1 cellular context compared by ENCODE assay signal in the genomic region with DNA sequence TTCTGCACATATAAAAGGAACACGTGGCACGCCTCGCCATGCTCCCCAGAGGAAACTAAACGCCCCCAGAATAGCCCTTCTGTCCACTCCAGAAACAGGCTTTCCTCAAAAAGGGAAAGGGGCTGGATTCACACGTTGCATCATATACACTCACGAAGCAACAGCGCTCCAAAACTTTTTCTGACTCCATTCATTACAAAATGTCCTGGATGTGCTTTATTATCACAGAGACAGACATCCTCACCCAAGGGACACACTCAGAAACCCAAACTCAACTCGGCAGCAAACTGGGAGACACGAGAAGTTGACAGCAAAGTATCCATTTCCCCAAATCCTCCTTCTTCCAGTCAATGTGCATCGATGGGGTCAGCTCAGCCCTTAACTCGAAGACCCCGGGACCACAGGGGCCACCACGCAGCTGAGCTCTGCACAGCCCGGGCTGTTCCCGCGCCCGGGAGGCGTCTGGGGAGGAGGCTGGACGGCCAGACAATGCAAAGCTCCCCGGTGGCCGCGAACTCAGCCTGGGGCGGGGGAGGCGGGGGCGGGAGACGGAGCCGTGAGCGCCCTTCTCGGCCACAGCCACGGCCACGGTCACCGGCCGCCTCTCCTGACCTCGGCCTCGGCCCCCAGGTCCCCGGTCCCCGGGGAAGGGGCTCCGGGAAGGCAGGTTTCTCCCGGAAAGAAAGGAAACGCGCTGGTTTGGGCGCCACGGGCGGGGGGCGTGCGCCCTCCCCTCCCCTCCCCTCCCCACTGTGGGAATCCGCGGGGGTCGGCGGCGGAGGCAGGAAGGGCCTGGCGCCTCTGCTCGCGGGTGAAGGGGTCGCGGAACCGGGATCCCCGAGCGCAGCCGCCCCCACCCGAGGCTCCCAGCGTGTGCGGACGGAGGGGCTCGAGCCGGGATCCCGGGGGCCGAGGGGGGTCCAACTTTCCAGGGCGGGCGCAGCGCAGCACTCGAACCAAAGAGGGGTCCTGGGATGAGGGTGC.
TF ChIP-seq lines count a peak whose summit lies in the region.

No MANE protein-coding gene starts in this region.

TF ChIP-seq in IMR-90, 13 proteins besides CTCF, POLR2A, EP300 and RAD21:
- TF ChIP-seq USF2 (IDR thresholded peaks at IDR 0.05; ENCODE audit: low read depth, low read length) (no peak; the same call in 1 of the 2 replicates), MAZ (IDR thresholded peaks at IDR 0.05; ENCODE audit: borderline replicate concordance, low read depth, low read length) (no peak), CEBPB (IDR thresholded peaks at IDR 0.05; ENCODE audit: low read depth, low read length) (peak; percentile 87), MXI1 (IDR thresholded peaks at IDR 0.05; ENCODE audit: borderline replicate concordance, low read depth, low read length) (peak; percentile 98)
